ENCODE assay signal across 1 cellular context in genomic region chr3:76950590-76950989, GRCh38.
TF ChIP-seq lines count a peak whose summit lies in the region.

No MANE protein-coding gene starts in this region.

TF ChIP-seq in HepG2, 621 proteins besides CTCF, POLR2A, EP300 and RAD21 (continued from another document):
- TF ChIP-seq ZNF597 (CRISPR knock-in tag; IDR thresholded peaks at IDR 0.05) (no peak), PHB2 (IDR thresholded peaks at IDR 0.05; ENCODE audit: partially characterized antibody) (no peak), HOXA9 (CRISPR knock-in tag; IDR thresholded peaks at IDR 0.05; ENCODE audit: borderline replicate concordance) (no peak), ARID4A (CRISPR knock-in tag; IDR thresholded peaks at IDR 0.05; ENCODE audit: borderline replicate concordance) (no peak), ZNF704 (CRISPR knock-in tag; IDR thresholded peaks at IDR 0.05; ENCODE audit: borderline replicate concordance) (no peak), ZMYM3 (CRISPR knock-in tag; IDR thresholded peaks at IDR 0.05) (peak; percentile 42; the same call in 1 of the 2 replicates), ZNF460 (CRISPR knock-in tag; IDR thresholded peaks at IDR 0.05; ENCODE audit: borderline replicate concordance) (peak; percentile 81), NPAS2 (CRISPR knock-in tag; IDR thresholded peaks at IDR 0.05; ENCODE audit: borderline replicate concordance) (no peak), ZNF263 (CRISPR knock-in tag; IDR thresholded peaks at IDR 0.05) (no peak), SPEN (CRISPR knock-in tag; IDR thresholded peaks at IDR 0.05; ENCODE audit: low read depth) (no peak), CHCHD3 (CRISPR knock-in tag; IDR thresholded peaks at IDR 0.05) (no peak), ZNF225 (CRISPR knock-in tag; IDR thresholded peaks at IDR 0.05) (no peak), ZNF20 (CRISPR knock-in tag; IDR thresholded peaks at IDR 0.05) (no peak), SALL1 (CRISPR knock-in tag; IDR thresholded peaks at IDR 0.05) (peak; percentile 57; the same call in 1 of the 2 replicates), ZNF782 (CRISPR knock-in tag; IDR thresholded peaks at IDR 0.05; ENCODE audit: borderline replicate concordance) (no peak), ZNF770 (CRISPR knock-in tag; IDR thresholded peaks at IDR 0.05) (0 out of 2 replicates have a peak, but pooled peaks have one; percentile 25), CC2D1A (CRISPR knock-in tag; IDR thresholded peaks at IDR 0.05) (no peak), CEBPG (CRISPR knock-in tag; IDR thresholded peaks at IDR 0.05) (peak; percentile 44; the same call in 1 of the 2 replicates), MBNL3 (CRISPR knock-in tag; conservative IDR thresholded peaks at IDR 0.05) (no peak), NFYC (CRISPR knock-in tag; IDR thresholded peaks at IDR 0.05) (no peak), ZNF121 (CRISPR knock-in tag; IDR thresholded peaks at IDR 0.05) (peak; percentile 69; the same call in 1 of the 2 replicates), FOXP1 (IDR thresholded peaks at IDR 0.05) (no peak), FOXP1 (CRISPR knock-in tag; IDR thresholded peaks at IDR 0.05) (peak; percentile 38; the same call in 1 of the 2 replicates)
